20 cellular contexts compared by ENCODE assay signal in genomic region chr12:124570810-124571209, GRCh38.
"Had no signal": no experiment of that assay in that cellular context is flagged by ENCODE, and none has a peak within 500 bp of the region (broad histone marks: within the 10 kb centered on the region; RNA-seq: fewer than 3 reads in every experiment).

No MANE protein-coding gene starts in this region.

- H3K27me3 Mint-ChIP-seq: natural killer cell treated with Interleukin-12 subunit alpha and Interleukin-12 subunit beta and Interleukin-15 and Interleukin-18, amount 100 ng/mL, for 72 hours; stimulated activated memory B cell treated with anti-CD40 and anti-IgM and Interleukin-4, amounts not matched to agents 10 μg/mL and 1 μg/mL and 100 μg/mL, for 72 hours; stimulated activated naive CD8-positive, alpha-beta T cell treated with anti-CD3 and anti-CD28 coated beads, Interleukin-15, Interleukin-2, amounts not matched to agents 100 ng/mL and 50 ng/mL, for 24 hours had no signal

- H3K27me3 ChIP-seq: esophagus squamous epithelium, gastroesophageal sphincter, right lobe of liver, spleen, tibial nerve had no signal

- ATAC-seq: gastroesophageal sphincter; natural killer cell treated with Interleukin-12 subunit alpha and Interleukin-12 subunit beta and Interleukin-15 and Interleukin-18, amount 100 ng/mL, for 72 hours; psoas muscle; right lobe of liver; stimulated activated memory B cell treated with anti-CD40 and anti-IgM and Interleukin-4, amounts not matched to agents 10 μg/mL and 1 μg/mL and 100 μg/mL, for 72 hours had no signal

- H3K27ac Mint-ChIP-seq: mesothelial cell of epicardium; natural killer cell treated with Interleukin-12 subunit alpha and Interleukin-12 subunit beta and Interleukin-15 and Interleukin-18, amount 100 ng/mL, for 72 hours; stimulated activated memory B cell treated with anti-CD40 and anti-IgM and Interleukin-4, amounts not matched to agents 10 μg/mL and 1 μg/mL and 100 μg/mL, for 72 hours; stimulated activated naive CD8-positive, alpha-beta T cell treated with anti-CD3 and anti-CD28 coated beads, Interleukin-15, Interleukin-2, amounts not matched to agents 100 ng/mL and 50 ng/mL, for 24 hours had no signal

- H3K36me3 ChIP-seq: esophagus squamous epithelium, gastroesophageal sphincter, neutrophil, right lobe of liver, spleen, tibial nerve had no signal

- H3K9me3 ChIP-seq: esophagus squamous epithelium, gastroesophageal sphincter, neutrophil, psoas muscle, right lobe of liver, spleen, tibial nerve had no signal

- H3K9me3 Mint-ChIP-seq: dendritic cell treated with granulocyte-macrophage colony-stimulating factor and Interleukin-4, amounts not matched to agents 40 ng/mL and 50 ng/mL, for 4 days; mesothelial cell of epicardium; natural killer cell treated with Interleukin-12 subunit alpha and Interleukin-12 subunit beta and Interleukin-15 and Interleukin-18, amount 100 ng/mL, for 72 hours; stimulated activated memory B cell treated with anti-CD40 and anti-IgM and Interleukin-4, amounts not matched to agents 10 μg/mL and 1 μg/mL and 100 μg/mL, for 72 hours; stimulated activated naive CD8-positive, alpha-beta T cell treated with anti-CD3 and anti-CD28 coated beads, Interleukin-15, Interleukin-2, amounts not matched to agents 100 ng/mL and 50 ng/mL, for 24 hours had no signal

- DNase-seq: cerebellar nuclear complex; esophagus squamous epithelium; foreskin fibroblast; glutamatergic neuron; kidney glomerular epithelial cell; psoas muscle; retina; right lobe of liver; spleen; stimulated activated CD4-positive, alpha-beta T cell treated with anti-CD3 and anti-CD28 coated beads, Interleukin-15, amount 100 ng/mL, for 24 hours; stimulated activated CD4-positive, alpha-beta T cell treated with anti-CD3 and anti-CD28 coated beads, Interleukin-1b, Interleukin-23, amount 100 ng/mL, for 48 hours; stimulated activated CD4-positive, alpha-beta T cell treated with anti-CD3 and anti-CD28 coated beads, Interleukin-4, amount 100 ng/mL, for 24 hours had no signal

- H3K36me3 Mint-ChIP-seq: mesothelial cell of epicardium; natural killer cell treated with Interleukin-12 subunit alpha and Interleukin-12 subunit beta and Interleukin-15 and Interleukin-18, amount 100 ng/mL, for 72 hours; stimulated activated memory B cell treated with anti-CD40 and anti-IgM and Interleukin-4, amounts not matched to agents 10 μg/mL and 1 μg/mL and 100 μg/mL, for 72 hours had no signal

- H3K4me3 Mint-ChIP-seq: dendritic cell treated with granulocyte-macrophage colony-stimulating factor and Interleukin-4, amounts not matched to agents 40 ng/mL and 50 ng/mL, for 4 days; mesothelial cell of epicardium; natural killer cell treated with Interleukin-12 subunit alpha and Interleukin-12 subunit beta and Interleukin-15 and Interleukin-18, amount 100 ng/mL, for 72 hours; stimulated activated memory B cell treated with anti-CD40 and anti-IgM and Interleukin-4, amounts not matched to agents 10 μg/mL and 1 μg/mL and 100 μg/mL, for 72 hours; stimulated activated naive CD8-positive, alpha-beta T cell treated with anti-CD3 and anti-CD28 coated beads, Interleukin-15, Interleukin-2, amounts not matched to agents 100 ng/mL and 50 ng/mL, for 24 hours had no signal

- H3K4me3 ChIP-seq: esophagus squamous epithelium, gastroesophageal sphincter, psoas muscle, right lobe of liver, spleen, tibial nerve had no signal

- H3K27ac ChIP-seq: neutrophil, psoas muscle, right lobe of liver, spleen, tibial nerve had no signal
